10 cellular contexts compared by ENCODE assay signal in the genomic region with DNA sequence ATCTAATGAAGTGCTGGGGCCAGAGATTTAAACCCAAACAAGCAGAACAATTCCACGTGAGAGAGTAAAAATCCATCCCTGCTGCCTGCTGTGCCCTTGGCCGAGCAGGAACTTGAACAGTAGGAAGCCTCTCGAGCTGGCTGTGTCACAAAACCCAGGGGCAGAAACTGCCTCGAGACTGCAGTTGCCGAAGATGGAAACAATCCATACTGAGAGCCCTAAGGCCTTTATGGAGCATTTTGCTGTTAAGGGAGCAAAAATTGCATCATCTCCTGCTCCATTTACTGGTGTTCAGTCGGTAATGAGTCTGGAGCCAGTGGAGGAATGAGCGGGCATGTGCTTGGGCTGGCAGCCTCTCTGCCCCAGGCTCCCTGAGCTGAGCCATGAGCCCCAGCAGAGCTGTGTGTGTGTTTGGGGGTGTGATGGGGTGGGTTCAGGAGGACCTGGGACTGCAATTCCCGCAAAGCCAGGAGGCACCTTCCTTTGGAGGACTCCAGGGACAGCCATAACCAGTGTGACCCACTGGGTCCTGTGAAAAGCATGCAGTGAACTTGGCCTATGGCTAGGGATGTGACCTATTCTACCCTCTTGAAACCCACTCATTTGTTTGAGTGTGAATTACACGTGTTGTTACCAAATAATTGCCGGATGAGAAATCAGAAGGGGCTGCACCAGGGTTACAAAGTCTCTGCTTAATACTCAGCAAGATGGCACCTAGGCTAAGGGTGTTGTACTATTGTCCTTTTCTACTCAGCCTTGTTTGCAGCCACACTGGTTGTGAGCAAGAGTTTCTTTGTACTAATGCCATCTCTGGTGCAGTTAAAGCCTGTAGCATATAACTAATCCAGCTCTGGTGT. TPM values are rescaled to one million over a fixed set of nuclear protein-coding genes. Genes with fewer than 3 reads are reported as not detected.
DNase-seq lines count a peak whose midpoint lies in the region; ATAC-seq, FAIRE-seq and TF ChIP-seq lines count a peak whose summit lies in the region.
"Had no signal": no experiment of that assay in that cellular context is flagged by ENCODE, and none has a peak within 500 bp of the region (broad histone marks: within the 10 kb centered on the region; RNA-seq: fewer than 3 reads in every experiment).

No MANE protein-coding gene starts in this region.

- H3K4me1 ChIP-seq in HepG2 (ENCODE audit: insufficient read depth, low read length): no peaks in the 10 kb centered on the region
- H3K4me1 ChIP-seq in right lobe of liver: no peaks in the 10 kb centered on the region
- H3K4me1 ChIP-seq in gastroesophageal sphincter: peaks cover 0 to 21% (median 0%) of the 10 kb centered on the region in 3 donors
- H3K4me1 ChIP-seq in suprapubic skin: no peaks in the 10 kb centered on the region

- H4K20me1 ChIP-seq in HepG2 (ENCODE audit: insufficient read depth, low read length): no peaks in the 10 kb centered on the region

- H3K27ac ChIP-seq in HepG2 (ENCODE audit: extremely low read length, insufficient read depth, low read length) (no peak overlapping the region), right lobe of liver (no peak overlapping the region), gastroesophageal sphincter (peak overlapping the region; percentile 23 to 72 (median 68)), suprapubic skin (no peak overlapping the region)
- H3K27ac ChIP-seq: tibial nerve, VCaP had no signal

- DNase-seq in HepG2 (ENCODE audit: low spot score) (no peak), right lobe of liver (no peak), CD1c-positive myeloid dendritic cell (ENCODE audit: extremely low spot score) (no peak), suprapubic skin (ENCODE audit: low spot score in 2 of 2) (no peak), omental fat pad (ENCODE audit: low spot score) (no peak)
- DNase-seq in stimulated activated CD4-positive, alpha-beta T cell treated with anti-CD3 and anti-CD28 coated beads, Interleukin-12 subunit alpha, Interleukin-12 subunit beta, amount 100 ng/mL, for 4 hours: no peak

- BruUV-seq in HepG2 (replicated peaks; lab: Mats Ljungman, UMichigan): no TSS peak

- CTCF ChIA-PET in HepG2 (lab: Yijun Ruan, JAX; ENCODE audit: low intra/inter-chr PET ratio, low total read pairs): no interaction called here

- TF ChIP-seq POLR2A in HepG2 (IDR thresholded peaks at IDR 0.05; ENCODE audit: insufficient read depth in 1 of 2, low read depth in 2 of 2, low read length in 2 of 2) (no peak), right lobe of liver (IDR thresholded peaks at IDR 0.05) (no peak), gastroesophageal sphincter (IDR thresholded peaks at IDR 0.05) (no peak), suprapubic skin (IDR thresholded peaks at IDR 0.05) (no peak)

- TF ChIP-seq EP300 in HepG2 (IDR thresholded peaks at IDR 0.05; ENCODE audit: low read depth in 2 of 2, low read length in 2 of 2) (no peak), HepG2 (CRISPR knock-in tag; IDR thresholded peaks at IDR 0.05; ENCODE audit: borderline replicate concordance) (no peak), gastroesophageal sphincter (IDR thresholded peaks at IDR 0.05) (no peak), suprapubic skin (IDR thresholded peaks at IDR 0.05) (no peak)

- in situ Hi-C loops in HepG2 (cut with HindIII; ENCODE audit: extremely low pct_ligation_motif_present, low pct_unique_long_range_greater_than_20kb): no loop called here

- H3K4me2 ChIP-seq in HepG2 (ENCODE audit: low read depth, low read length): no peak overlapping the region

- no peaks in the 10 kb centered on the region for H3K27me3 ChIP-seq in HepG2 (ENCODE audit: control insufficient read depth in 1 of 2, insufficient read depth in 2 of 2, low read length in 2 of 2)
- H3K27me3 ChIP-seq in right lobe of liver: no peaks in the 10 kb centered on the region
- H3K27me3 ChIP-seq in gastroesophageal sphincter: no peaks in the 10 kb centered on the region
- H3K27me3 ChIP-seq in suprapubic skin: no peaks in the 10 kb centered on the region
- H3K27me3 ChIP-seq: tibial nerve had no signal

- FAIRE-seq in HepG2 (lab: Jason Lieb, UNC): no peak

- no peak overlapping the region for H3K9ac ChIP-seq in HepG2 (ENCODE audit: insufficient read depth, low read depth, low read length)

- intact Hi-C loops in HepG2 (cut with micrococcal nuclease; ENCODE audit: unreplicated experiment) (no loop called here), right lobe of liver (cut with DNase I) (no loop called here)

- POLR2A ChIA-PET in HepG2 (lab: Yijun Ruan, JAX): no interaction called here

- no peaks in the 10 kb centered on the region for H3K79me2 ChIP-seq in HepG2 (ENCODE audit: insufficient read depth, low read length)

- no peak for TF ChIP-seq CTCF in HepG2 (CRISPR knock-in tag; IDR thresholded peaks at IDR 0.05)
- no peak for TF ChIP-seq CTCF in right lobe of liver (IDR thresholded peaks at IDR 0.05)
- TF ChIP-seq CTCF in gastroesophageal sphincter (IDR thresholded peaks at IDR 0.05): no peak
- TF ChIP-seq CTCF in suprapubic skin (IDR thresholded peaks at IDR 0.05): no peak
- TF ChIP-seq CTCF in omental fat pad (IDR thresholded peaks at IDR 0.05): no peak

- ATAC-seq in HepG2: no peak
- no peak for ATAC-seq in right lobe of liver
- ATAC-seq in SK-N-SH treated with all-trans-retinoic acid at 6 μM for 48 hours: peak; percentile 27
- ATAC-seq in gastroesophageal sphincter: peak; percentile 60
- no peak for ATAC-seq in omental fat pad (ENCODE audit: low FRiP score)

- H3K36me3 ChIP-seq in HepG2 (replicated peaks in 1 of 2; ENCODE audit: control insufficient read depth in 1 of 2, insufficient read depth in 2 of 2, low read length in 2 of 2): no peaks in the 10 kb centered on the region
- H3K36me3 ChIP-seq in right lobe of liver: no peaks in the 10 kb centered on the region
- no peaks in the 10 kb centered on the region for H3K36me3 ChIP-seq in gastroesophageal sphincter
- H3K36me3 ChIP-seq in suprapubic skin: no peaks in the 10 kb centered on the region
- H3K36me3 ChIP-seq: tibial nerve had no signal

- H3K4me3 ChIP-seq in HepG2 (replicated peaks in 1 of 3; ENCODE audit: insufficient read depth in 1 of 3, low read depth in 2 of 3, low read length in 3 of 3): no peak overlapping the region
- no peak overlapping the region for H3K4me3 ChIP-seq in right lobe of liver
- no peak overlapping the region for H3K4me3 ChIP-seq in gastroesophageal sphincter
- H3K4me3 ChIP-seq in suprapubic skin: no peak overlapping the region
- H3K4me3 ChIP-seq: tibial nerve had no signal

- no peak overlapping the region for H2AFZ ChIP-seq in HepG2 (ENCODE audit: low read length)

- H3K9me3 ChIP-seq in HepG2 (ENCODE audit: low read length) (no peaks in the 10 kb centered on the region), right lobe of liver (no peaks in the 10 kb centered on the region), gastroesophageal sphincter (no peaks in the 10 kb centered on the region), suprapubic skin (no peaks in the 10 kb centered on the region)
- H3K9me3 ChIP-seq: tibial nerve had no signal

- 65% methylated on average over 9 of the region's 10 CpGs for WGBS in HepG2 (ENCODE audit: low lambda C conversion rate)
- 78% methylated on average over 5 of the region's 10 CpGs for WGBS in right lobe of liver (ENCODE audit: insufficient coverage, low coverage, low lambda C conversion rate, missing lambda C conversion rate)
- WGBS in gastroesophageal sphincter (ENCODE audit: low coverage in 1 of 2), 2 donors: 63 to 73% methylated on average over 2 to 5 of the region's 10 CpGs
- WGBS in suprapubic skin: 60% methylated on average over 7 of the region's 10 CpGs

- TF ChIP-seq RAD21 in HepG2 (CRISPR knock-in tag; IDR thresholded peaks at IDR 0.05): no peak

TF ChIP-seq in HepG2, 621 proteins besides CTCF, POLR2A, EP300 and RAD21 (continues in another document):
- 0 out of 2 replicates have a peak, but pooled peaks have one; percentile 3 for TF ChIP-seq CEBPB (IDR thresholded peaks at IDR 0.05; ENCODE audit: borderline replicate concordance, low read depth, low read length)

TF ChIP-seq in SK-N-SH treated with all-trans-retinoic acid at 6 μM for 48 hours, 23 proteins besides CTCF, POLR2A, EP300 and RAD21 (continues in another document):
- no peak for TF ChIP-seq BACH2 (CRISPR knock-in tag; IDR thresholded peaks at IDR 0.05; ENCODE audit: borderline replicate concordance)
- TF ChIP-seq ZNF70 (CRISPR knock-in tag; IDR thresholded peaks at IDR 0.05): no peak

RNA-seq across cellular contexts. Expression of gene CDHR3, which starts 58.4 kb away (rescaled TPM):
- 8.2 and 11.8 TPM in 2 replicates for total RNA-seq in HepG2 (2016; rRNA removed; fragmentation: Illumina TruSeq; extraction: Trizol)
- total RNA-seq in HepG2 (2016; cell fraction: cytosol; rRNA removed; fragmentation: Illumina TruSeq; extraction: Trizol; ENCODE audit: low read depth): 12.8 and 13.7 TPM in 2 replicates
- 7.2 and 11.7 TPM in 2 replicates for total RNA-seq in HepG2 (2016; cell fraction: insoluble cytoplasmic fraction; rRNA removed; fragmentation: Illumina TruSeq; extraction: Trizol)
- 15.8 and 18.0 TPM in 2 replicates for total RNA-seq in HepG2 (2016; cell fraction: membrane; rRNA removed; fragmentation: Illumina TruSeq; extraction: Trizol)
- total RNA-seq in HepG2 (2016; cell fraction: nucleus; rRNA removed; fragmentation: Illumina TruSeq; extraction: Trizol): 32.7 and 38.3 TPM in 2 replicates
- polyA plus RNA-seq in HepG2 (2011; rRNA removed): 6.5 and 8.5 TPM in 2 replicates
- polyA plus RNA-seq in HepG2 (2011; cell fraction: cytosol; rRNA removed): 5.2 and 5.9 TPM in 2 replicates
- 20.4 and 24.1 TPM in 2 replicates for polyA plus RNA-seq in HepG2 (2011; cell fraction: nucleus; rRNA removed)
- 7.1 and 8.1 TPM in 2 replicates for polyA plus RNA-seq in HepG2 (2012)
- polyA plus RNA-seq in HepG2 (2016; cell fraction: cytosol; fragmentation: Illumina TruSeq; extraction: Trizol; ENCODE audit: low read depth): 10.9 and 11.4 TPM in 2 replicates
- 7.0 and 7.8 TPM in 2 replicates for polyA plus RNA-seq in HepG2 (2016; cell fraction: insoluble cytoplasmic fraction; fragmentation: Illumina TruSeq; extraction: Trizol; ENCODE audit: low read depth)
- polyA plus RNA-seq in HepG2 (2016; cell fraction: membrane; fragmentation: Illumina TruSeq; extraction: Trizol; ENCODE audit: low read depth): 10.8 and 12.6 TPM in 2 replicates
- polyA plus RNA-seq in HepG2 (2016; cell fraction: nucleus; fragmentation: Illumina TruSeq; extraction: Trizol; ENCODE audit: insufficient read depth, low read depth): 26.2 and 34.5 TPM in 2 replicates
- polyA minus RNA-seq in HepG2 (2011; rRNA and poly(A)+ RNA removed; ENCODE audit: low replicate concordance): 2.5 and 8.1 TPM in 2 replicates
- 3.3 and 4.7 TPM in 2 replicates for polyA minus RNA-seq in HepG2 (2011; cell fraction: cytosol; rRNA and poly(A)+ RNA removed)
- polyA minus RNA-seq in HepG2 (2011; cell fraction: nucleus; rRNA and poly(A)+ RNA removed): 54.2 and 68.8 TPM in 2 replicates
- total RNA-seq in right lobe of liver: 1 to 10 TPM; 3.6 to 8.6 (median 4.5) TPM
- 10 to 100 TPM in 3 of 4 donors, 1 to 10 TPM in 1; 4.3 to 29.5 (median 27.0) TPM for total RNA-seq in gastroesophageal sphincter
- total RNA-seq in suprapubic skin: 1 to 10 TPM; 1.3 to 6.5 (median 2.7) TPM
- total RNA-seq in omental fat pad: 10 to 100 TPM in 1 of 4 donors, 1 to 10 TPM in 3; 6.6 to 11.6 (median 8.9) TPM

Comparison
In these comparisons a context has a peak if more than half of its experiments do, and no peak if none do; other contexts are left out.
1. ATAC-seq: peak in SK-N-SH treated with all-trans-retinoic acid at 6 μM for 48 hours (single experiment) and gastroesophageal sphincter (single experiment); none in HepG2 (single experiment), right lobe of liver (0 of 4) and omental fat pad (single experiment).
2. H3K27ac ChIP-seq: peak in gastroesophageal sphincter (4 of 4); none in HepG2 (single experiment), right lobe of liver (0 of 3) and suprapubic skin (single experiment).